Comparison of ENCODE assay signal across 8 cellular contexts in the genomic region with DNA sequence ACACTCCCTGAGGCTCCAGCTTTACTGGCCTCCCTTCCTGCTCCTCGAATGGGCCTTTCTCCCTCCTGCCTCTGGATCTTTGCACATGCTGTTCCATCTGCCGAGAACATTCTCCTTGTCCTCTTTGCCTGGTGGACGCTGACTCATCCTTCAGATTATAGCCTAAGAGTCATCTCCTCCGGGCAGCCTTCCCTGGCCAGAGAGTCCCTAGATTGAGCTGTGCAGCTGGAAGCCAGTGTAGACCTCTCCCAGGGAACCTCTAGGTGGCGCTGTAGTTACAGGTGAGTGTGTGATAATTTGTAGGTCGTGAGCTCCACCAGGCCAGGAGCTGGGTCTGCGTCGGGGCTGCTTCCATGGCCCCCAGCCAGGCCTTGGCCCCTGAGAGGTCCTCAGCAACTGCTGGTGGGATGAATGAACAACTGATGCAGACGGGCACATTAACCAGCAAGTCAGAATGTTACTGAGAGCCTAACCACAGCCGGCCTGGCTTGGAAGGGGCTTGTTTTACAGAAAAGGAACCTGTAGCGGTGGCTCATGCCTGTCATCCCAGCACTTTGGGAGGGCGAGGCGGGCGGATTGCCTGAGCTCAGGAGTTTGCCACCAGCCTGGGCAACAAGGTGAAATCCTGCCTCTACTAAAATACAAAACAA. TPM values are rescaled to one million over a fixed set of nuclear protein-coding genes. Genes with fewer than 3 reads are reported as not detected.
A peak's percentile ranks its signal among the peaks of the same experiment; 100 is the strongest.
DNase-seq lines count a peak whose midpoint lies in the region; ATAC-seq and TF ChIP-seq lines count a peak whose summit lies in the region.

No MANE protein-coding gene starts in this region.

- no peak overlapping the region for H3K4me3 ChIP-seq in WI38 (ENCODE audit: low read depth, low read length)
- no peak overlapping the region for H3K4me3 ChIP-seq in mucosa of descending colon
- H3K4me3 ChIP-seq in vagina, result no peak overlapping the region

- DNase-seq in AML-193 (lab: John Stamatoyannopoulos, UW) (peak; percentile 49 to 66), GM13977 (ENCODE audit: low spot score) (peak; percentile 87), NCI-H2196 (lab: John Stamatoyannopoulos, UW; ENCODE audit: unreplicated experiment) (peak; percentile 86), dermis blood vessel endothelial cell (peak; percentile 75), mucosa of descending colon (peak; percentile 23 to 67 (median 31)), vagina (ENCODE audit: extremely low spot score in 2 of 2) (no peak)

- H3K4me1 ChIP-seq in mucosa of descending colon (ENCODE audit: low read depth), result no peaks in the 10 kb centered on the region
- H3K4me1 ChIP-seq in vagina, result no peaks in the 10 kb centered on the region

- peak; percentile 69 for ATAC-seq in mucosa of descending colon
- no peak for ATAC-seq in HG03571 (IDR thresholded peaks at IDR 0.05; ENCODE audit: unreplicated experiment)

- H3K9me3 ChIP-seq in mucosa of descending colon, result no peaks in the 10 kb centered on the region
- H3K9me3 ChIP-seq in vagina, result no peaks in the 10 kb centered on the region

- H3K36me3 ChIP-seq in mucosa of descending colon (ENCODE audit: low read depth) (no peaks in the 10 kb centered on the region), vagina (no peaks in the 10 kb centered on the region)

- TF ChIP-seq CTCF in GM13977 (IDR thresholded peaks at IDR 0.05; ENCODE audit: extremely low read depth, insufficient read depth, missing control alignments), result peak; percentile 83
- peak; percentile 59 for TF ChIP-seq CTCF in WI38 (IDR thresholded peaks at IDR 0.05; ENCODE audit: low read depth, low read length)
- no peak for TF ChIP-seq CTCF in mucosa of descending colon (IDR thresholded peaks at IDR 0.05)
- TF ChIP-seq CTCF in vagina (IDR thresholded peaks at IDR 0.05), result peak in 2 of 3 experiments; percentile 15 to 26

- intact Hi-C loops in mucosa of descending colon (cut with DNase I, micrococcal nuclease), result no loop called here
- intact Hi-C loops in vagina (cut with DNase I), result loop anchor here (10.0 kb wide), 1 partner anchor 608 kb away; no protein-coding TSS in a partner anchor

- no peak overlapping the region for H3K27ac ChIP-seq in vagina

- TF ChIP-seq POLR2A in vagina (IDR thresholded peaks at IDR 0.05), result no peak

- in situ Hi-C loops in GM13977 (cut with MboI; ENCODE audit: low pct_unique_long_range_greater_than_20kb, low sequenced_read_pairs, unreplicated experiment), result no loop called here

- H3K27me3 ChIP-seq in vagina, result no peaks in the 10 kb centered on the region

RNA-seq across cellular contexts. Expression of gene PNPLA5, which starts 8.7 kb away (rescaled TPM):
- total RNA-seq in dermis blood vessel endothelial cell (not detected in 2 replicates), mucosa of descending colon (not detected), vagina (not detected)

RNA-seq across cellular contexts. Expression of gene SULT4A1, which starts 20.8 kb away (rescaled TPM):
- total RNA-seq in dermis blood vessel endothelial cell, result 0.05 TPM in 1 of 2 replicates, not detected in the other
- total RNA-seq in mucosa of descending colon, result 1 to 10 TPM in 1 of 3 donors, under 1 TPM in 1, not detected in 1; 0.34 to 4.1 TPM
- 3.2 TPM for total RNA-seq in vagina

RNA-seq across cellular contexts. Expression of gene PNPLA3, which starts 40.5 kb away (rescaled TPM):
- total RNA-seq in dermis blood vessel endothelial cell (1.0 and 2.7 TPM in 2 replicates), mucosa of descending colon (under 1 TPM; 0.16 to 0.23 (median 0.22) TPM), vagina (not detected)

Comparison
In these comparisons a context has a peak if more than half of its experiments do, and no peak if none do; other contexts are left out.
1. DNase-seq: peak in AML-193 (2 of 2), GM13977 (single experiment), NCI-H2196 (single experiment), dermis blood vessel endothelial cell (single experiment) and mucosa of descending colon (3 of 3); none in vagina (0 of 2).